ENCODE assay signal across 8 cellular contexts in genomic region chr12:46303039-46303666, GRCh38. TPM values are rescaled to one million over a fixed set of nuclear protein-coding genes. Genes with fewer than 3 reads are reported as not detected.
DNase-seq lines count a peak whose midpoint lies in the region; ATAC-seq and TF ChIP-seq lines count a peak whose summit lies in the region.

No MANE protein-coding gene starts in this region.

- H3K4me1 ChIP-seq in gastrocnemius medialis, result no peaks in the 10 kb centered on the region

- TF ChIP-seq CTCF in gastrocnemius medialis (IDR thresholded peaks at IDR 0.05 in 4 of 5, conservative IDR thresholded peaks at IDR 0.05 in 1 of 5), result peak; percentile 44 to 68 (median 51)

- H3K27ac ChIP-seq in gastrocnemius medialis, result no peak overlapping the region

- DNase-seq in Ammon's horn (ENCODE audit: low spot score), result peak; percentile 44
- peak; percentile 5 for DNase-seq in NCI-H2107 treated with DMSO at 0.1 percent for 48 hours (lab: John Stamatoyannopoulos, UW; ENCODE audit: unreplicated experiment)
- peak; percentile 15 for DNase-seq in activated T-helper 9 cell treated with anti-CD3 and anti-CD28 coated beads, Interleukin-2, amount 50 U/mL, for 16 hours (ENCODE audit: low read depth)
- DNase-seq in glomerular visceral epithelial cell (ENCODE audit: extremely low spot score), result peak; percentile 12
- peak in 1 of 2 donors; percentile 19 for DNase-seq in gastrocnemius medialis
- DNase-seq in NCI-H510A treated with DMSO at 0.1 percent for 48 hours (lab: John Stamatoyannopoulos, UW), result no peak

- peak; percentile 74 for ATAC-seq in GM18867 (IDR thresholded peaks at IDR 0.05; ENCODE audit: unreplicated experiment)
- ATAC-seq in gastrocnemius medialis, result peak; percentile 39 to 84
- no peak for ATAC-seq in GM21576 (IDR thresholded peaks at IDR 0.05; ENCODE audit: unreplicated experiment)

- H3K36me3 ChIP-seq in gastrocnemius medialis, result no peaks in the 10 kb centered on the region

- intact Hi-C loops in gastrocnemius medialis (cut with DNase I; ENCODE audit: low total_unique reads), result loop anchor here (2.0 kb wide), 2 partner anchors 150 to 178 kb away; no protein-coding TSS in a partner anchor

- in situ Hi-C loops in gastrocnemius medialis (cut with MboI; ENCODE audit: low sequenced_read_pairs in 4 of 4), result loop anchor here in 2 of 4 donors (10.0 kb wide), 1 partner anchor 178 kb away; no protein-coding TSS in a partner anchor

- no peak for TF ChIP-seq POLR2A in gastrocnemius medialis (IDR thresholded peaks at IDR 0.05)

- H3K27me3 ChIP-seq in gastrocnemius medialis, result no peaks in the 10 kb centered on the region

- no peaks in the 10 kb centered on the region for H3K9me3 ChIP-seq in gastrocnemius medialis

- H3K4me3 ChIP-seq in gastrocnemius medialis, result no peak overlapping the region

RNA-seq across cellular contexts. Expression of gene SLC38A1, which starts 34.3 kb away (rescaled TPM):
- total RNA-seq in gastrocnemius medialis, result 100 to 1,000 TPM; 237 to 472 (median 339) TPM
